Comparison of ENCODE assay signal across 21 cellular contexts in the genomic region with DNA sequence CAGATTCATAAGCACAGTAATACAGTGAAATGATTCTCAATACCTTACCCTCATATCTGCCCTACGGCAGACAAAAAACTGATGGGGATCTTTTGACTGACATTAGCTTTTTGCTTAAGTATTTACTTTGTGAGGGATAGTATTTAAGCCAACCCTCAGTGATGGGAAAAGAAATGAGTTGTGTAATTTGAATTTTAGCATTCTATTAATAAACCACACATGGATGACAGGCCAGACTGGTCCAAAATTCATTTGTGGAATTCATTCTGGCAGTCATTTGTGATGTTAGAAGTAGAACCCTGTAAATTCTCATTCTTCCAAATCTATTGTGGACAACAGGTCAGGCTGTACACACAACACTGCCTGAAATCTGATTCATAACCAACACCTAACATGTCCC.
"Had no signal": no experiment of that assay in that cellular context is flagged by ENCODE, and none has a peak within 500 bp of the region (broad histone marks: within the 10 kb centered on the region; RNA-seq: fewer than 3 reads in every experiment).

No MANE protein-coding gene starts in this region.

- H3K27ac Mint-ChIP-seq: natural killer cell, neural progenitor cell had no signal

- ATAC-seq: gastroesophageal sphincter, mucosa of descending colon, natural killer cell had no signal

- H3K4me1 ChIP-seq: neural progenitor cell had no signal

- H3K4me3 ChIP-seq: dorsolateral prefrontal cortex, esophagus muscularis mucosa, gastroesophageal sphincter, mucosa of descending colon, neural progenitor cell, ovary, right atrium auricular region, smooth muscle cell had no signal

- H3K27ac ChIP-seq: dorsolateral prefrontal cortex, epithelial cell of prostate, esophagus muscularis mucosa, gastroesophageal sphincter, neural progenitor cell, ovary, right atrium auricular region had no signal

- DNase-seq: cortex of kidney; dorsolateral prefrontal cortex; effector CD8-positive, alpha-beta T cell; foreskin fibroblast; glutamatergic neuron; islet precursor cell; left colon; mammary epithelial cell; mucosa of descending colon; natural killer cell; nucleus accumbens; ovary; stimulated activated CD4-positive, alpha-beta T cell treated with anti-CD3 and anti-CD28 coated beads, Interleukin-2, amount 100 ng/mL, for 48 hours; stimulated activated naive CD4-positive, alpha-beta T cell treated with Interleukin-2 at 50 U/mL for 16 hours; trophoblast cell had no signal

- H3K27me3 ChIP-seq: dorsolateral prefrontal cortex, esophagus muscularis mucosa, gastroesophageal sphincter, neural progenitor cell, ovary, right atrium auricular region had no signal

- H3K36me3 ChIP-seq: esophagus muscularis mucosa, gastroesophageal sphincter, neural progenitor cell, ovary, right atrium auricular region had no signal

- H3K9me3 ChIP-seq: esophagus muscularis mucosa, gastroesophageal sphincter, mucosa of descending colon, ovary, right atrium auricular region had no signal
